19 cellular contexts compared by ENCODE assay signal in genomic region chrX:124045109-124045508, GRCh38.
"Had no signal": no experiment of that assay in that cellular context is flagged by ENCODE, and none has a peak within 500 bp of the region (broad histone marks: within the 10 kb centered on the region; RNA-seq: fewer than 3 reads in every experiment).

No MANE protein-coding gene starts in this region.

- H3K9me3 Mint-ChIP-seq: activated naive CD8-positive, alpha-beta T cell treated with anti-CD3 and anti-CD28 coated beads, Interleukin-2, amount 10 ng/mL, durations not matched to agents 7 days and 5 days; T-cell had no signal

- H3K9me3 ChIP-seq: esophagus muscularis mucosa, right atrium auricular region, tibial nerve, vagina had no signal

- H3K27ac Mint-ChIP-seq: activated naive CD8-positive, alpha-beta T cell treated with anti-CD3 and anti-CD28 coated beads, Interleukin-2, amount 10 ng/mL, durations not matched to agents 7 days and 5 days; progenitor cell of endocrine pancreas had no signal

- H3K27me3 ChIP-seq: cardiac muscle cell, esophagus muscularis mucosa, right atrium auricular region, tibial nerve, vagina had no signal

- H3K27me3 Mint-ChIP-seq: activated naive CD8-positive, alpha-beta T cell treated with anti-CD3 and anti-CD28 coated beads, Interleukin-2, amount 10 ng/mL, durations not matched to agents 7 days and 5 days; progenitor cell of endocrine pancreas; T-cell had no signal

- H3K4me3 ChIP-seq: cardiac muscle cell, esophagus muscularis mucosa, right atrium auricular region, skin epidermis, tibial nerve, vagina had no signal

- DNase-seq: activated CD4-positive, alpha-beta T cell treated with anti-CD3 and anti-CD28 coated beads, Interleukin-2, amount 50 U/mL, for 48 hours; activated gamma-delta T cell; activated naive CD8-positive, alpha-beta T cell treated with anti-CD3 and anti-CD28 coated beads, Interleukin-2, amount 10 ng/mL, durations not matched to agents 7 days and 5 days; activated T-cell treated with anti-CD3 and anti-CD28 coated beads, Interleukin-2, amount 50 U/mL, for 48 hours; glutamatergic neuron; kidney glomerular epithelial cell; stimulated activated CD4-positive, alpha-beta T cell treated with anti-CD3 and anti-CD28 coated beads, Interleukin-15, amount 100 ng/mL, for 24 hours; stimulated activated CD4-positive, alpha-beta T cell treated with anti-CD3 and anti-CD28 coated beads, Interleukin-4, amount 100 ng/mL, for 1 hour; stimulated activated naive CD4-positive, alpha-beta T cell; substantia nigra; T-cell; T-helper 9 cell had no signal

- H3K27ac ChIP-seq: cardiac muscle cell, esophagus muscularis mucosa, right atrium auricular region, skin epidermis, tibial nerve, vagina had no signal

- H3K4me1 ChIP-seq: esophagus muscularis mucosa, right atrium auricular region, tibial nerve, vagina had no signal

- H3K4me3 Mint-ChIP-seq: activated naive CD8-positive, alpha-beta T cell treated with anti-CD3 and anti-CD28 coated beads, Interleukin-2, amount 10 ng/mL, durations not matched to agents 7 days and 5 days; T-cell had no signal

- H3K36me3 ChIP-seq: tibial nerve had no signal

- ATAC-seq: T-cell had no signal
